Comparison of ENCODE assay signal across 8 cellular contexts in genomic region chr17:75087182-75087557, GRCh38. TPM values are rescaled to one million over a fixed set of nuclear protein-coding genes. Genes with fewer than 3 reads are reported as not detected.
A peak's percentile ranks its signal among the peaks of the same experiment; 100 is the strongest.
DNase-seq lines count a peak whose midpoint lies in the region; ATAC-seq, FAIRE-seq and TF ChIP-seq lines count a peak whose summit lies in the region.

No MANE protein-coding gene starts in this region.

- no peak for ATAC-seq in CD8-positive, alpha-beta T cell
- ATAC-seq in pancreas (no peak), GM21737 (IDR thresholded peaks at IDR 0.05; ENCODE audit: unreplicated experiment) (no peak)

- no peaks in the 10 kb centered on the region for H3K27me3 Mint-ChIP-seq in CD8-positive, alpha-beta T cell (ENCODE audit: low read depth)

- no peaks in the 10 kb centered on the region for H3K9me3 Mint-ChIP-seq in CD8-positive, alpha-beta T cell

- H3K27ac ChIP-seq in CD8-positive, alpha-beta T cell (ENCODE audit: low read depth, low read length): peak overlapping the region; percentile 27
- H3K27ac ChIP-seq in Peyer's patch: peak overlapping the region; percentile 80 to 100 (median 89)
- peak overlapping the region; percentile 92 to 94 (median 92) for H3K27ac ChIP-seq in esophagus squamous epithelium
- H3K27ac ChIP-seq in pancreas: peak overlapping the region; percentile 26 to 83 (median 76)

- H3K4me3 ChIP-seq in CD8-positive, alpha-beta T cell (ENCODE audit: low read depth, low read length): peak overlapping the region; percentile 49
- peak overlapping the region; percentile 52 to 88 (median 71) for H3K4me3 ChIP-seq in Peyer's patch
- peak overlapping the region; percentile 50 to 71 (median 68) for H3K4me3 ChIP-seq in esophagus squamous epithelium
- peak overlapping the region in 2 of 4 donors; percentile 35 to 48 for H3K4me3 ChIP-seq in pancreas

- CTCF ChIA-PET in CD8-positive, alpha-beta T cell (lab: Charles Lee): interaction anchor here (1.7 to 1.9 kb wide), 3 partner anchors 18 to 114 kb away, joined by 6 to 8 read pairs (median 8); no protein-coding TSS in a partner anchor

- POLR2A ChIA-PET in CD8-positive, alpha-beta T cell (lab: Charles Lee): interaction anchor here (1.6 to 1.8 kb wide), 2 partner anchors 9 to 27 kb away, joined by 5 to 7 read pairs; no protein-coding TSS in a partner anchor

- H3K4me1 Mint-ChIP-seq in CD8-positive, alpha-beta T cell (ENCODE audit: low read depth): peaks cover 41% of the 10 kb centered on the region

- peak overlapping the region; percentile 45 for H3K27ac Mint-ChIP-seq in CD8-positive, alpha-beta T cell

- peaks cover 38% of the 10 kb centered on the region for H3K4me1 ChIP-seq in CD8-positive, alpha-beta T cell (ENCODE audit: insufficient read depth, low read length)
- H3K4me1 ChIP-seq in Peyer's patch (peaks cover 0 to 54% (median 10%) of the 10 kb centered on the region in 4 donors), esophagus squamous epithelium (peaks cover 39 to 79% (median 47%) of the 10 kb centered on the region in 3 donors), pancreas (no peaks in the 10 kb centered on the region)

- no peaks in the 10 kb centered on the region for H3K36me3 ChIP-seq in CD8-positive, alpha-beta T cell (ENCODE audit: insufficient read depth, low read length)
- H3K36me3 ChIP-seq in Peyer's patch: no peaks in the 10 kb centered on the region
- H3K36me3 ChIP-seq in esophagus squamous epithelium: no peaks in the 10 kb centered on the region
- no peaks in the 10 kb centered on the region for H3K36me3 ChIP-seq in pancreas

- H3K9me3 ChIP-seq in CD8-positive, alpha-beta T cell (ENCODE audit: low read length): no peaks in the 10 kb centered on the region
- H3K9me3 ChIP-seq in Peyer's patch: no peaks in the 10 kb centered on the region
- no peaks in the 10 kb centered on the region for H3K9me3 ChIP-seq in esophagus squamous epithelium
- H3K9me3 ChIP-seq in pancreas: no peaks in the 10 kb centered on the region

- WGBS in esophagus squamous epithelium, 2 donors: 13 to 65% methylated on average over 3 to 10 of the region's 12 CpGs
- WGBS in pancreas, 2 donors: 79 to 83% methylated on average over 12 of the region's 12 CpGs

- intact Hi-C loops in CD8-positive, alpha-beta T cell (cut with DNase I, micrococcal nuclease): loop anchor here in 1 of 2 experiments (2.0 kb wide), 1 partner anchor 22 kb away; the partner anchor contains the start of gene ARMC7
- intact Hi-C loops in esophagus squamous epithelium (cut with DNase I): no loop called here
- intact Hi-C loops in pancreas (cut with DNase I): no loop called here

- H3K27me3 ChIP-seq in CD8-positive, alpha-beta T cell (ENCODE audit: insufficient read depth, low read length): no peaks in the 10 kb centered on the region
- H3K27me3 ChIP-seq in Peyer's patch: no peaks in the 10 kb centered on the region
- no peaks in the 10 kb centered on the region for H3K27me3 ChIP-seq in esophagus squamous epithelium
- no peaks in the 10 kb centered on the region for H3K27me3 ChIP-seq in pancreas

- H3K36me3 Mint-ChIP-seq in CD8-positive, alpha-beta T cell: no peaks in the 10 kb centered on the region

- FAIRE-seq in pancreas (lab: Jason Lieb, UNC): no peak

- no peak for DNase-seq in CD8-positive, alpha-beta T cell
- DNase-seq in Peyer's patch (no peak), esophagus squamous epithelium (lab: John Stamatoyannopoulos, UW) (no peak), pancreas (no peak), amygdala (lab: John Stamatoyannopoulos, UW) (no peak), erythroblast (lab: John Stamatoyannopoulos, UW) (no peak)
- DNase-seq in stimulated activated CD4-positive, alpha-beta T cell treated with anti-CD3 and anti-CD28 coated beads, Interleukin-12 subunit alpha, Interleukin-12 subunit beta, amount 100 ng/mL, for 4 hours: no peak

- TF ChIP-seq CTCF in CD8-positive, alpha-beta T cell (IDR thresholded peaks at IDR 0.05): no peak
- no peak for TF ChIP-seq CTCF in Peyer's patch (IDR thresholded peaks at IDR 0.05)
- no peak for TF ChIP-seq CTCF in esophagus squamous epithelium (IDR thresholded peaks at IDR 0.05)
- TF ChIP-seq CTCF in pancreas (IDR thresholded peaks at IDR 0.05): no peak

- peak overlapping the region; percentile 83 for H3K4me3 Mint-ChIP-seq in CD8-positive, alpha-beta T cell

- TF ChIP-seq POLR2A in Peyer's patch (IDR thresholded peaks at IDR 0.05) (no peak), esophagus squamous epithelium (IDR thresholded peaks at IDR 0.05) (no peak), erythroblast (IDR thresholded peaks at IDR 0.05; ENCODE audit: low read length) (no peak)

RNA-seq across cellular contexts. Expression of gene SLC16A5, which starts 0.6 kb away (rescaled TPM):
- 1 to 10 TPM; 2.9 to 3.6 TPM for total RNA-seq in CD8-positive, alpha-beta T cell
- total RNA-seq in Peyer's patch (100 to 1,000 TPM in 3 of 4 donors, 10 to 100 TPM in 1; 47.9 to 211 (median 147) TPM), esophagus squamous epithelium (10 to 100 TPM; 13.4 to 22.9 (median 17.4) TPM), pancreas (1 to 10 TPM; 2.2 to 5.2 (median 4.0) TPM)
- 1 to 10 TPM; 7.8 to 8.8 TPM for polyA plus RNA-seq in pancreas

RNA-seq across cellular contexts. Expression of gene ARMC7, which starts 22.6 kb away (rescaled TPM):
- total RNA-seq in CD8-positive, alpha-beta T cell: 1 to 10 TPM; 2.0 to 3.0 TPM
- total RNA-seq in Peyer's patch (10 to 100 TPM in 3 of 4 donors, 1 to 10 TPM in 1; 4.1 to 27.0 (median 24.1) TPM), esophagus squamous epithelium (1 to 10 TPM; 4.0 to 9.1 (median 5.3) TPM), pancreas (1 to 10 TPM; 2.3 to 7.4 (median 3.4) TPM)
- polyA plus RNA-seq in pancreas: 1 to 10 TPM; 5.7 to 6.3 TPM

RNA-seq across cellular contexts. Expression of gene KCTD2, which starts 40.1 kb away (rescaled TPM):
- 10 to 100 TPM; 29.4 to 31.7 TPM for total RNA-seq in CD8-positive, alpha-beta T cell
- total RNA-seq in Peyer's patch (10 to 100 TPM; 14.9 to 23.5 (median 20.4) TPM), esophagus squamous epithelium (10 to 100 TPM; 11.5 to 17.6 (median 14.2) TPM), pancreas (10 to 100 TPM in 1 of 6 donors, 1 to 10 TPM in 5; 6.3 to 13.2 (median 8.5) TPM)
- 10 to 100 TPM; 13.0 to 14.6 TPM for polyA plus RNA-seq in pancreas

RNA-seq across cellular contexts. Expression of gene ATP5PD, which starts 40.4 kb away (rescaled TPM):
- 10 to 100 TPM; 69.9 to 71.6 TPM for total RNA-seq in CD8-positive, alpha-beta T cell
- 100 to 1,000 TPM; 202 to 302 (median 247) TPM for total RNA-seq in Peyer's patch
- total RNA-seq in esophagus squamous epithelium: 100 to 1,000 TPM; 252 to 300 (median 277) TPM
- total RNA-seq in pancreas: 100 to 1,000 TPM in 4 of 6 donors, 10 to 100 TPM in 2; 81.6 to 121 (median 105) TPM
- 100 to 1,000 TPM; 215 to 229 TPM for polyA plus RNA-seq in pancreas

RNA-seq across cellular contexts. Expression of gene NT5C, which starts 44.4 kb away (rescaled TPM):
- 10 to 100 TPM; 19.3 to 20.4 TPM for total RNA-seq in CD8-positive, alpha-beta T cell
- total RNA-seq in Peyer's patch (100 to 1,000 TPM; 151 to 176 (median 156) TPM), esophagus squamous epithelium (10 to 100 TPM; 81.7 to 97.5 (median 88.4) TPM), pancreas (10 to 100 TPM; 14.4 to 32.3 (median 18.7) TPM)
- polyA plus RNA-seq in pancreas: 10 to 100 TPM; 62.5 to 76.3 TPM

Comparison
In these comparisons a context has a peak if more than half of its experiments do, and no peak if none do; other contexts are left out.
1. H3K27ac ChIP-seq: peak in every context shown above with its lines; median percentile 92 in esophagus squamous epithelium; 89 in Peyer's patch; 76 in pancreas; 27 in CD8-positive, alpha-beta T cell.